ENCODE assay signal across 9 cellular contexts in the genomic region with DNA sequence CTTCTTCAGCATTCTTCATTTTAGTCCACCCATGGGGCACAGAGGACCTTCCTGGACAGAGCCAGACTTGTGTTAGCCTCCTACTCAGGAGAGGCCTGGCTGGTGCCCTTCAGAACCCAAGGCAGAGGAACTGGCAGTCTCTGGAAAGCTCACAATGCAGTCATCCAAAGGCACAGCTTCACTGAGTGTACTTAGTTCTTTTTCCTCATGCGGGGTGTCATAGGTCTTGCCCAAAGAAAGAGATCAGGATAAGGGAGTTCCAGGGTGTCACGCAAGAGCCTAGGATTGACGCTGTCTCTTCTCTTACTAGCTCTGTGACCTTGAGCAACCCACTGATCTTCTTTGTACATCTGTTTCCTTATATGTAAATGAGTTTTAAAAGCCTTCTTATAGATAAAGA. TPM values are rescaled to one million over a fixed set of nuclear protein-coding genes. Genes with fewer than 3 reads are reported as not detected.
DNase-seq lines count a peak whose midpoint lies in the region; ATAC-seq lines count a peak whose summit lies in the region.
"Had no signal": no experiment of that assay in that cellular context is flagged by ENCODE, and none has a peak within 500 bp of the region (broad histone marks: within the 10 kb centered on the region; RNA-seq: fewer than 3 reads in every experiment).

No MANE protein-coding gene starts in this region.

- no CpG with 5 or more reads among the region's 3 CpGs for WGBS in iPS DF 6.9 (ENCODE audit: insufficient coverage, insufficient read length)

- peaks cover 46% of the 10 kb centered on the region for H3K4me1 Mint-ChIP-seq in activated CD4-positive, alpha-beta memory T cell treated with anti-CD3 and anti-CD28 coated beads for 36 hours (ENCODE audit: low read depth)
- peaks cover 40 to 51% of the 10 kb centered on the region in 2 donors for H3K4me1 Mint-ChIP-seq in stimulated activated naive B cell treated with anti-CD40 and anti-IgM and Interleukin-4, amounts not matched to agents 10 μg/mL and 1 μg/mL and 100 μg/mL, for 72 hours
- peaks cover 6 to 11% (median 6%) of the 10 kb centered on the region in 3 donors for H3K4me1 Mint-ChIP-seq in CD8-positive, alpha-beta memory T cell

- CTCF ChIA-PET in activated CD4-positive, alpha-beta memory T cell treated with anti-CD3 and anti-CD28 coated beads for 36 hours (lab: Charles Lee): interaction anchor here (2.2 kb wide), 1 partner anchor 46 kb away, joined by 8 read pairs; no protein-coding TSS in a partner anchor
- CTCF ChIA-PET in CD8-positive, alpha-beta memory T cell (lab: Charles Lee): no interaction called here

- intact Hi-C loops in activated CD4-positive, alpha-beta memory T cell treated with anti-CD3 and anti-CD28 coated beads for 36 hours (cut with micrococcal nuclease): no loop called here

- peak overlapping the region; percentile 76 for H3K27ac ChIP-seq in iPS DF 6.9 (ENCODE audit: low read length)
- H3K27ac ChIP-seq in CD8-positive, alpha-beta memory T cell (ENCODE audit: low read depth, low read length): no peak overlapping the region

- H3K36me3 Mint-ChIP-seq in activated CD4-positive, alpha-beta memory T cell treated with anti-CD3 and anti-CD28 coated beads for 36 hours: peaks cover 6% of the 10 kb centered on the region
- peaks cover 2 to 5% of the 10 kb centered on the region in 2 donors for H3K36me3 Mint-ChIP-seq in stimulated activated naive B cell treated with anti-CD40 and anti-IgM and Interleukin-4, amounts not matched to agents 10 μg/mL and 1 μg/mL and 100 μg/mL, for 72 hours
- peaks cover 0 to 21% (median 0%) of the 10 kb centered on the region in 3 donors for H3K36me3 Mint-ChIP-seq in CD8-positive, alpha-beta memory T cell

- H3K4me1 ChIP-seq in iPS DF 6.9 (ENCODE audit: control insufficient read depth, insufficient read depth, low read length): peaks cover 1% of the 10 kb centered on the region; the same call in 1 of the 2 replicates
- H3K4me1 ChIP-seq in CD8-positive, alpha-beta memory T cell (ENCODE audit: insufficient read depth, low read length): peaks cover 9% of the 10 kb centered on the region

- POLR2A ChIA-PET in activated CD4-positive, alpha-beta memory T cell treated with anti-CD3 and anti-CD28 coated beads for 36 hours (lab: Charles Lee): interaction anchor here (0.6 to 0.8 kb wide), 2 partner anchors 28 to 42 kb away, joined by 3 to 4 read pairs; no protein-coding TSS in a partner anchor
- POLR2A ChIA-PET in CD8-positive, alpha-beta memory T cell (lab: Charles Lee): no interaction called here

- no peak overlapping the region for H3K4me3 Mint-ChIP-seq in activated CD4-positive, alpha-beta memory T cell treated with anti-CD3 and anti-CD28 coated beads for 36 hours
- peak overlapping the region; percentile 42 to 52 for H3K4me3 Mint-ChIP-seq in stimulated activated naive B cell treated with anti-CD40 and anti-IgM and Interleukin-4, amounts not matched to agents 10 μg/mL and 1 μg/mL and 100 μg/mL, for 72 hours
- H3K4me3 Mint-ChIP-seq in CD8-positive, alpha-beta memory T cell: no peak overlapping the region

- no peaks in the 10 kb centered on the region for H3K9me3 ChIP-seq in iPS DF 6.9 (ENCODE audit: control insufficient read depth, insufficient read depth, low read length)
- H3K9me3 ChIP-seq in CD8-positive, alpha-beta memory T cell (ENCODE audit: low read length): no peaks in the 10 kb centered on the region

- peak; percentile 30 for ATAC-seq in HG02759 (IDR thresholded peaks at IDR 0.05; ENCODE audit: unreplicated experiment)
- peak; percentile 61 to 66 for ATAC-seq in stimulated activated naive B cell treated with anti-CD40 and anti-IgM and Interleukin-4, amounts not matched to agents 10 μg/mL and 1 μg/mL and 100 μg/mL, for 72 hours (replicated peaks)
- no peak for ATAC-seq in HG03025 (IDR thresholded peaks at IDR 0.05; ENCODE audit: low FRiP score, unreplicated experiment)

- peaks cover 13% of the 10 kb centered on the region for H3K9me3 Mint-ChIP-seq in activated CD4-positive, alpha-beta memory T cell treated with anti-CD3 and anti-CD28 coated beads for 36 hours
- peaks cover 5 to 8% of the 10 kb centered on the region in 2 donors for H3K9me3 Mint-ChIP-seq in stimulated activated naive B cell treated with anti-CD40 and anti-IgM and Interleukin-4, amounts not matched to agents 10 μg/mL and 1 μg/mL and 100 μg/mL, for 72 hours
- H3K9me3 Mint-ChIP-seq in CD8-positive, alpha-beta memory T cell: peaks cover 0 to 9% (median 3%) of the 10 kb centered on the region in 5 donors

- no peaks in the 10 kb centered on the region for H3K36me3 ChIP-seq in iPS DF 6.9 (ENCODE audit: control insufficient read depth, insufficient read depth, low read length)
- H3K36me3 ChIP-seq in CD8-positive, alpha-beta memory T cell (ENCODE audit: insufficient read depth, low read length): no peaks in the 10 kb centered on the region

- peak overlapping the region; percentile 80 for H3K27ac Mint-ChIP-seq in activated CD4-positive, alpha-beta memory T cell treated with anti-CD3 and anti-CD28 coated beads for 36 hours
- H3K27ac Mint-ChIP-seq in stimulated activated naive B cell treated with anti-CD40 and anti-IgM and Interleukin-4, amounts not matched to agents 10 μg/mL and 1 μg/mL and 100 μg/mL, for 72 hours: peak overlapping the region; percentile 91
- H3K27ac Mint-ChIP-seq in CD8-positive, alpha-beta memory T cell: peak overlapping the region in 1 of 8 donors; percentile 20

- no peaks in the 10 kb centered on the region for H3K27me3 ChIP-seq in iPS DF 6.9 (ENCODE audit: control insufficient read depth, insufficient read depth, low read length)
- H3K27me3 ChIP-seq in CD8-positive, alpha-beta memory T cell (ENCODE audit: insufficient read depth, low read length, poor library complexity, severe bottlenecking): no peaks in the 10 kb centered on the region

- DNase-seq in activated CD4-positive, alpha-beta memory T cell treated with anti-CD3 and anti-CD28 coated beads for 36 hours: no peak
- DNase-seq in iPS DF 6.9 (ENCODE audit: low read depth, low spot score) (no peak), OCI-M2 (lab: John Stamatoyannopoulos, UW; ENCODE audit: unreplicated experiment) (no peak)
- DNase-seq in stimulated activated naive B cell treated with anti-CD40 and anti-IgM and Interleukin-4, amounts not matched to agents 10 μg/mL and 1 μg/mL and 100 μg/mL, for 72 hours: no peak
- no peak for DNase-seq in CD8-positive, alpha-beta memory T cell
- DNase-seq: activated CD4-positive, CD25-positive, alpha-beta regulatory T cell treated with anti-CD3 and anti-CD28 coated beads, Interleukin-2, amount 50 U/mL, for 72 hours; NCI-H345 had no signal

- H3K4me3 ChIP-seq in iPS DF 6.9 (ENCODE audit: low read length): no peak overlapping the region
- no peak overlapping the region for H3K4me3 ChIP-seq in CD8-positive, alpha-beta memory T cell (ENCODE audit: low read length)

- peaks cover 1% of the 10 kb centered on the region for H3K27me3 Mint-ChIP-seq in activated CD4-positive, alpha-beta memory T cell treated with anti-CD3 and anti-CD28 coated beads for 36 hours
- no peaks in the 10 kb centered on the region for H3K27me3 Mint-ChIP-seq in stimulated activated naive B cell treated with anti-CD40 and anti-IgM and Interleukin-4, amounts not matched to agents 10 μg/mL and 1 μg/mL and 100 μg/mL, for 72 hours
- peaks cover 0 to 1% of the 10 kb centered on the region in 2 donors for H3K27me3 Mint-ChIP-seq in CD8-positive, alpha-beta memory T cell

RNA-seq across cellular contexts. Expression of gene CD200, which starts 58.7 kb away (rescaled TPM):
- 10 to 100 TPM; 34.2 to 34.5 TPM for total RNA-seq in activated CD4-positive, alpha-beta memory T cell treated with anti-CD3 and anti-CD28 coated beads for 36 hours
- total RNA-seq in CD8-positive, alpha-beta memory T cell: 10 to 100 TPM; 17.9 to 18.3 TPM
- polyA plus RNA-seq in CD8-positive, alpha-beta memory T cell: 1.7 TPM

Comparison
In these comparisons a context has a peak if more than half of its experiments do, and no peak if none do; other contexts are left out.
1. H3K4me3 Mint-ChIP-seq: peak in stimulated activated naive B cell treated with anti-CD40 and anti-IgM and Interleukin-4, amounts not matched to agents 10 μg/mL and 1 μg/mL and 100 μg/mL, for 72 hours (2 of 2); none in activated CD4-positive, alpha-beta memory T cell treated with anti-CD3 and anti-CD28 coated beads for 36 hours (single experiment) and CD8-positive, alpha-beta memory T cell (0 of 7).